Comparison of ENCODE assay signal across 7 cellular contexts in genomic region chr3:157159037-157159761, GRCh38. TPM values are rescaled to one million over a fixed set of nuclear protein-coding genes. Genes with fewer than 3 reads are reported as not detected.
DNase-seq lines count a peak whose midpoint lies in the region; ATAC-seq and TF ChIP-seq lines count a peak whose summit lies in the region.

No MANE protein-coding gene starts in this region.

- ATAC-seq in GM18505 (IDR thresholded peaks at IDR 0.05; ENCODE audit: unreplicated experiment), result peak; percentile 40
- ATAC-seq in HG02798 (IDR thresholded peaks at IDR 0.05; ENCODE audit: poor library complexity, unreplicated experiment), result peak; percentile 51
- peak; percentile 45 for ATAC-seq in activated B cell treated with CpG ODN at 0.5 μM for 24 hours (ENCODE audit: low read depth)

- intact Hi-C loops in activated B cell treated with CpG ODN at 0.5 μM for 24 hours (cut with micrococcal nuclease), result loop anchor here (1.0 kb wide), 1 partner anchor 8 kb away; no protein-coding TSS in a partner anchor

- TF ChIP-seq CTCF in activated B cell treated with CpG ODN at 0.5 μM for 24 hours (IDR thresholded peaks at IDR 0.05), result no peak

- peaks cover 67% of the 10 kb centered on the region for H3K4me1 Mint-ChIP-seq in activated B cell treated with CpG ODN at 0.5 μM for 24 hours

- no peak for TF ChIP-seq POLR2A in GM18505 (IDR thresholded peaks at IDR 0.05; ENCODE audit: borderline replicate concordance, extremely low read depth, insufficient read depth, insufficient read length)

- H3K27me3 Mint-ChIP-seq in activated B cell treated with CpG ODN at 0.5 μM for 24 hours, result no peaks in the 10 kb centered on the region

- H3K27me3 ChIP-seq in layer of hippocampus (ENCODE audit: control insufficient read depth, insufficient read depth, low read length), result no peaks in the 10 kb centered on the region

- H3K9me3 Mint-ChIP-seq in activated B cell treated with CpG ODN at 0.5 μM for 24 hours, result no peaks in the 10 kb centered on the region

- CTCF ChIA-PET in activated B cell treated with CpG ODN at 0.5 μM for 24 hours (lab: Charles Lee), result interaction anchor here (0.6 to 5.3 kb wide), 2 partner anchors 16 to 42 kb away, joined by 3 to 49 read pairs; no protein-coding TSS in a partner anchor

- DNase-seq in NCI-H2029 treated with DMSO at 0.1 percent for 48 hours (lab: John Stamatoyannopoulos, UW) (peak; percentile 62), activated B cell treated with CpG ODN at 0.5 μM for 24 hours (peak; percentile 74)
- DNase-seq in central memory CD4-positive, alpha-beta T cell, result peak; percentile 89
- peak; percentile 85 for DNase-seq in stimulated activated CD4-positive, alpha-beta T cell treated with anti-CD3 and anti-CD28 coated beads, Interleukin-1b, Interleukin-23, amount 100 ng/mL, for 48 hours

- peak overlapping the region; percentile 99 for H3K27ac ChIP-seq in layer of hippocampus (ENCODE audit: low read depth, low read length)

- peak overlapping the region; percentile 99 for H3K4me3 Mint-ChIP-seq in activated B cell treated with CpG ODN at 0.5 μM for 24 hours

- POLR2A ChIA-PET in activated B cell treated with CpG ODN at 0.5 μM for 24 hours (lab: Charles Lee), result interaction anchor here (0.6 to 6.9 kb wide), 18 partner anchors 8 to 1485 kb away, joined by 3 to 660 read pairs (median 10); partner anchors contain the start of genes GFM1, GMPS, LEKR1 and SSR3

- peak overlapping the region; percentile 98 for H3K27ac Mint-ChIP-seq in activated B cell treated with CpG ODN at 0.5 μM for 24 hours

- peaks cover 63% of the 10 kb centered on the region for H3K36me3 Mint-ChIP-seq in activated B cell treated with CpG ODN at 0.5 μM for 24 hours (ENCODE audit: low read depth)

RNA-seq across cellular contexts. Expression of gene CCNL1, which starts 0.7 kb away (rescaled TPM):
- total RNA-seq in activated B cell treated with CpG ODN at 0.5 μM for 24 hours, result 184 and 222 TPM in 2 replicates

Comparison
In these comparisons a context has a peak if more than half of its experiments do, and no peak if none do; other contexts are left out.
1. Peak in every context shown above with its lines: DNase-seq, ATAC-seq and H3K27ac ChIP-seq.